ENCODE assay signal across 8 cellular contexts in the genomic region with DNA sequence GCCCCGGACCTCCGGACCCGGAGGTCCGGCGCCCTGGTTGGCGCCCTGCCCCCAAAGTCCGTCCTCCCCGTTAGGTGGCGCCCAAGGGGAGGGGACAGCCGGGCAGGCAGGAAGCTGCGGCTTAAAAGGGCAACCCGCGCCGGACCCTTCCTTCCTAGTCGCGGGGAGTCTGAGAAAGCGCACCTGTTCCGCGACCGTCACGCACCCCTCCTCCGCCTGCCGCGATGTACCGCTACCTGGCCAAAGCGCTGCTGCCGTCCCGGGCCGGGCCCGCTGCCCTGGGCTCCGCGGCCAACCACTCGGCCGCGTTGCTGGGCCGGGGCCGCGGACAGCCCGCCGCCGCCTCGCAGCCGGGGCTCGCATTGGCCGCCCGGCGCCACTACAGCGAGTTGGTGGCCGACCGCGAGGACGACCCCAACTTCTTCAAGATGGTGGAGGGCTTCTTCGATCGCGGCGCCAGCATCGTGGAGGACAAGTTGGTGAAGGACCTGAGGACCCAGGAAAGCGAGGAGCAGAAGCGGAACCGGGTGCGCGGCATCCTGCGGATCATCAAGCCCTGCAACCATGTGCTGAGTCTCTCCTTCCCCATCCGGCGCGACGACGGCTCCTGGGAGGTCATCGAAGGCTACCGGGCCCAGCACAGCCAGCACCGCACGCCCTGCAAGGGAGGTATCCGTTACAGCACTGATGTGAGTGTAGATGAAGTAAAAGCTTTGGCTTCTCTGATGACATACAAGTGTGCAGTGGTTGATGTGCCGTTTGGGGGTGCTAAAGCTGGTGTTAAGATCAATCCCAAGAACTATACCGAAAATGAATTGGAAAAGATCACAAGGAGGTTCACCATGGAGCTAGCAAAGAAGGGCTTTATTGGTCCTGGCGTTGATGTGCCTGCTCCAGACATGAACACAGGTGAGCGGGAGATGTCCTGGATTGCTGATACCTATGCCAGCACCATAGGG. TPM values are rescaled to one million over a fixed set of nuclear protein-coding genes. Genes with fewer than 3 reads are reported as not detected.
A peak's percentile ranks its signal among the peaks of the same experiment; 100 is the strongest.
DNase-seq lines count a peak whose midpoint lies in the region; ATAC-seq, FAIRE-seq and TF ChIP-seq lines count a peak whose summit lies in the region.
"Not testable (repeated sequence)": the region's sequence is repeated elsewhere in the genome, so short reads cannot be mapped to it uniquely, and the experiment has no call there.

Gene GLUD2 (plus strand): TSS at position 150 of the 959 bp plus-strand sequence. CDS start 75 bp downstream, at position 225.

- H3K4me1 Mint-ChIP-seq in activated T-cell treated with anti-CD3 and anti-CD28 coated beads, Interleukin-2, amount 50 U/mL, for 24 hours (ENCODE audit: low read depth); effector memory CD8-positive, alpha-beta T cell (ENCODE audit: low read depth in 2 of 2): not testable (repeated sequence)

- H3K27me3 Mint-ChIP-seq in activated T-cell treated with anti-CD3 and anti-CD28 coated beads, Interleukin-2, amount 50 U/mL, for 24 hours = peaks cover 52% of the 10 kb centered on the region
- not testable (repeated sequence) for H3K27me3 Mint-ChIP-seq in effector memory CD8-positive, alpha-beta T cell

- not testable (repeated sequence) for H3K9me3 Mint-ChIP-seq in activated T-cell treated with anti-CD3 and anti-CD28 coated beads, Interleukin-2, amount 50 U/mL, for 24 hours; effector memory CD8-positive, alpha-beta T cell

- intact Hi-C loops in left ventricle myocardium superior (cut with micrococcal nuclease) = not testable (repeated sequence)

- peak; percentile 87 for FAIRE-seq in GM18507 (lab: Jason Lieb, UNC)

- TF ChIP-seq EP300 in Ishikawa (IDR thresholded peaks at IDR 0.05; ENCODE audit: borderline replicate concordance) = not testable (repeated sequence)

- TF ChIP-seq RAD21 in Ishikawa (IDR thresholded peaks at IDR 0.05; ENCODE audit: low read depth) = peak; percentile 26; the same call in 1 of the 2 replicates

- H3K27ac Mint-ChIP-seq in activated T-cell treated with anti-CD3 and anti-CD28 coated beads, Interleukin-2, amount 50 U/mL, for 24 hours; effector memory CD8-positive, alpha-beta T cell: not testable (repeated sequence)

- peak within 1 kb of the TSS; percentile 0 for H3K4me3 Mint-ChIP-seq in activated T-cell treated with anti-CD3 and anti-CD28 coated beads, Interleukin-2, amount 50 U/mL, for 24 hours
- not testable (repeated sequence) for H3K4me3 Mint-ChIP-seq in effector memory CD8-positive, alpha-beta T cell

- peak; percentile 30 for DNase-seq in AG08396 (ENCODE audit: low spot score)
- not testable (repeated sequence) for DNase-seq in GM18507 (ENCODE audit: extremely low spot score, insufficient read length, low read depth); activated T-cell treated with anti-CD3 and anti-CD28 coated beads, Interleukin-2, amount 50 U/mL, for 24 hours; effector memory CD8-positive, alpha-beta T cell
- DNase-seq in left ventricle myocardium superior = peak; percentile 71
- DNase-seq in mesenteric fat pad (ENCODE audit: low spot score) = peak; percentile 88
- DNase-seq in stimulated activated CD4-positive, alpha-beta T cell treated with anti-CD3 and anti-CD28 coated beads, Interleukin-12 subunit alpha, Interleukin-12 subunit beta, amount 100 ng/mL, for 4 hours = peak; percentile 4

- H3K36me3 Mint-ChIP-seq in activated T-cell treated with anti-CD3 and anti-CD28 coated beads, Interleukin-2, amount 50 U/mL, for 24 hours (ENCODE audit: low read depth); effector memory CD8-positive, alpha-beta T cell (ENCODE audit: insufficient read depth): not testable (repeated sequence)

- peak; percentile 65 for ATAC-seq in effector memory CD8-positive, alpha-beta T cell (replicated peaks)
- peak; percentile 94 for ATAC-seq in left ventricle myocardium superior

TF ChIP-seq in Ishikawa, 13 proteins besides CTCF, POLR2A, EP300 and RAD21:
- peak; percentile 18; the same call in 1 of the 2 replicates for TF ChIP-seq MAX (IDR thresholded peaks at IDR 0.05)

RNA-seq across cellular contexts. Expression of gene GLUD2, which starts in this region (rescaled TPM):
- 1.3 TPM for total RNA-seq in left ventricle myocardium superior
- 5.6 TPM for total RNA-seq in mesenteric fat pad
